8 cellular contexts compared by ENCODE assay signal in genomic region chr6:149028767-149029405, GRCh38.
A peak's percentile ranks its signal among the peaks of the same experiment; 100 is the strongest.
DNase-seq lines count a peak whose midpoint lies in the region; ATAC-seq and TF ChIP-seq lines count a peak whose summit lies in the region.

No MANE protein-coding gene starts in this region.

- H3K4me3 Mint-ChIP-seq in CD8-positive, alpha-beta T cell: no peak overlapping the region

- no peaks in the 10 kb centered on the region for H3K79me1 ChIP-seq in mesenchymal stem cell (replicated peaks; ENCODE audit: low read length, poor library complexity, severe bottlenecking)

- no peaks in the 10 kb centered on the region for H3K36me3 ChIP-seq in CD8-positive, alpha-beta T cell (ENCODE audit: insufficient read depth, low read length)
- no peaks in the 10 kb centered on the region for H3K36me3 ChIP-seq in effector memory CD4-positive, alpha-beta T cell (ENCODE audit: control insufficient read depth, insufficient read depth, low read length)
- peaks cover 0 to under 1% of the 10 kb centered on the region in 2 experiments for H3K36me3 ChIP-seq in mesenchymal stem cell (ENCODE audit: control insufficient read depth in 1 of 2, insufficient read depth in 2 of 2, low read depth in 1 of 2, low read length in 2 of 2)

- no peaks in the 10 kb centered on the region for H3K4me1 ChIP-seq in CD8-positive, alpha-beta T cell (ENCODE audit: insufficient read depth, low read length)
- H3K4me1 ChIP-seq in effector memory CD4-positive, alpha-beta T cell (ENCODE audit: control insufficient read depth, insufficient read depth, low read length, poor library complexity, severe bottlenecking): peaks cover 20% of the 10 kb centered on the region
- peaks cover 12% of the 10 kb centered on the region for H3K4me1 ChIP-seq in mesenchymal stem cell (ENCODE audit: control insufficient read depth, insufficient read depth, low read depth, low read length)

- no peak overlapping the region for H2BK120ac ChIP-seq in mesenchymal stem cell (ENCODE audit: low read depth, low read length)

- WGBS in mesenchymal stem cell: 9% methylated on average over 4 of the region's 6 CpGs

- H3K4me2 ChIP-seq in mesenchymal stem cell (ENCODE audit: low read length, poor library complexity, severe bottlenecking): no peak overlapping the region

- H3K23ac ChIP-seq in mesenchymal stem cell (ENCODE audit: low read length in 2 of 2): no peak overlapping the region

- H2BK15ac ChIP-seq in mesenchymal stem cell (ENCODE audit: low read depth, poor library complexity, severe bottlenecking): no peak overlapping the region

- no peaks in the 10 kb centered on the region for H3K27me3 ChIP-seq in CD8-positive, alpha-beta T cell (ENCODE audit: insufficient read depth, low read length)
- H3K27me3 ChIP-seq in effector memory CD4-positive, alpha-beta T cell (replicated peaks; ENCODE audit: control insufficient read depth, insufficient read depth, low read length, poor library complexity, severe bottlenecking): no peaks in the 10 kb centered on the region
- H3K27me3 ChIP-seq in mesenchymal stem cell (ENCODE audit: control insufficient read depth in 1 of 2, insufficient read depth in 1 of 2, low read length in 2 of 2): no peaks in the 10 kb centered on the region

- peak; percentile 16 to 77 (median 66) for DNase-seq in CD8-positive, alpha-beta T cell
- DNase-seq in NCI-H524 treated with DMSO at 0.1 percent for 48 hours (lab: John Stamatoyannopoulos, UW) (peak; percentile 61), mesenchymal stem cell (peak; percentile 83)
- DNase-seq in activated CD4-positive, alpha-beta T cell treated with anti-CD3 and anti-CD28 coated beads for 24 hours (ENCODE audit: low read depth in 2 of 2): peak; percentile 50 to 70
- peak in 2 of 3 donors; percentile 28 to 68 for DNase-seq in effector memory CD4-positive, alpha-beta T cell
- peak; percentile 1 to 84 (median 58) for DNase-seq in stimulated activated naive CD4-positive, alpha-beta T cell (lab: John Stamatoyannopoulos, UW)

- POLR2A ChIA-PET in CD8-positive, alpha-beta T cell (lab: Charles Lee): interaction anchor here (0.7 to 1.2 kb wide), 2 partner anchors 403 to 405 kb away, joined by 3 to 4 read pairs; no protein-coding TSS in a partner anchor

- H3K18ac ChIP-seq in mesenchymal stem cell (ENCODE audit: low read depth in 1 of 2, low read length in 2 of 2): no peak overlapping the region

- H3K9ac ChIP-seq in mesenchymal stem cell (ENCODE audit: low read length): peak overlapping the region; percentile 15

- peak; percentile 91 for TF ChIP-seq CTCF in CD8-positive, alpha-beta T cell (IDR thresholded peaks at IDR 0.05)

- H3K9me3 ChIP-seq in CD8-positive, alpha-beta T cell (ENCODE audit: low read length): no peaks in the 10 kb centered on the region
- H3K9me3 ChIP-seq in effector memory CD4-positive, alpha-beta T cell (ENCODE audit: control insufficient read depth, low read length): no peaks in the 10 kb centered on the region
- H3K9me3 ChIP-seq in mesenchymal stem cell (ENCODE audit: control insufficient read depth, low read length): no peaks in the 10 kb centered on the region

- no peak overlapping the region for H4K91ac ChIP-seq in mesenchymal stem cell (ENCODE audit: low read length)

- no peak overlapping the region for H2BK5ac ChIP-seq in mesenchymal stem cell (ENCODE audit: low read depth, low read length, poor library complexity, severe bottlenecking)

- H3K4me1 Mint-ChIP-seq in CD8-positive, alpha-beta T cell (ENCODE audit: low read depth): peaks cover 25% of the 10 kb centered on the region

- CTCF ChIA-PET in CD8-positive, alpha-beta T cell (lab: Charles Lee): interaction anchor here (0.6 to 18.2 kb wide), 40 partner anchors 11 to 795 kb away, joined by 3 to 271 read pairs (median 4); partner anchors contain the start of gene ZC3H12D

- H3K36me3 Mint-ChIP-seq in CD8-positive, alpha-beta T cell: peaks cover 3% of the 10 kb centered on the region

- H3K14ac ChIP-seq in mesenchymal stem cell (ENCODE audit: low read length in 2 of 2): no peak overlapping the region

- no peaks in the 10 kb centered on the region for H3K27me3 Mint-ChIP-seq in CD8-positive, alpha-beta T cell (ENCODE audit: low read depth)

- intact Hi-C loops in CD8-positive, alpha-beta T cell (cut with DNase I, micrococcal nuclease): loop anchor here (1.0 kb wide), 3 partner anchors 53 to 488 kb away; no protein-coding TSS in a partner anchor

- no peak overlapping the region for H2AFZ ChIP-seq in mesenchymal stem cell (ENCODE audit: low read depth, low read length)

- no peak overlapping the region for H3K27ac Mint-ChIP-seq in CD8-positive, alpha-beta T cell

- no peak overlapping the region for H4K8ac ChIP-seq in mesenchymal stem cell (ENCODE audit: low read length)

- H2AK5ac ChIP-seq in mesenchymal stem cell (ENCODE audit: low read length, severe bottlenecking): no peak overlapping the region

- H2BK12ac ChIP-seq in mesenchymal stem cell (ENCODE audit: low read length in 2 of 2): no peak overlapping the region

- H3K27ac ChIP-seq in CD8-positive, alpha-beta T cell (ENCODE audit: low read depth, low read length): no peak overlapping the region
- H3K27ac ChIP-seq in effector memory CD4-positive, alpha-beta T cell (ENCODE audit: insufficient read depth, low read length, poor library complexity, severe bottlenecking): no peak overlapping the region
- H3K27ac ChIP-seq in mesenchymal stem cell (ENCODE audit: low read length, poor library complexity, severe bottlenecking): no peak overlapping the region

- no peak overlapping the region for H3K4me3 ChIP-seq in CD8-positive, alpha-beta T cell (ENCODE audit: low read depth, low read length)
- no peak overlapping the region for H3K4me3 ChIP-seq in effector memory CD4-positive, alpha-beta T cell (ENCODE audit: insufficient read depth, low read depth, low read length, poor library complexity, severe bottlenecking)
- H3K4me3 ChIP-seq in mesenchymal stem cell (ENCODE audit: insufficient read depth in 1 of 2, low read depth in 1 of 2, low read length in 2 of 2): no peak overlapping the region

- H3K9me3 Mint-ChIP-seq in CD8-positive, alpha-beta T cell: peaks cover 6% of the 10 kb centered on the region

- ATAC-seq in CD8-positive, alpha-beta T cell: peak; percentile 70
- ATAC-seq in HG03354 (IDR thresholded peaks at IDR 0.05; ENCODE audit: poor library complexity, severe bottlenecking, unreplicated experiment): peak; percentile 34
- ATAC-seq in GM21526 (IDR thresholded peaks at IDR 0.05; ENCODE audit: low FRiP score, unreplicated experiment): no peak

- no peak overlapping the region for H3K4ac ChIP-seq in mesenchymal stem cell (ENCODE audit: low read depth in 1 of 2, low read length in 2 of 2)
